ENCODE assay signal across 25 cellular contexts in genomic region chr4:26105372-26105771, GRCh38.
DNase-seq lines count a peak whose midpoint lies in the region; ATAC-seq and TF ChIP-seq lines count a peak whose summit lies in the region.
"Had no signal": no experiment of that assay in that cellular context is flagged by ENCODE, and none has a peak within 500 bp of the region (broad histone marks: within the 10 kb centered on the region; RNA-seq: fewer than 3 reads in every experiment).

No MANE protein-coding gene starts in this region.

- ATAC-seq in WTC11, result no peak
- ATAC-seq: stimulated activated memory B cell treated with anti-CD40 and anti-IgM and Interleukin-4, amounts not matched to agents 10 μg/mL and 1 μg/mL and 100 μg/mL, for 72 hours; T-helper 17 cell had no signal

- H3K9ac ChIP-seq in adipocyte (ENCODE audit: low read length), result peak overlapping the region; percentile 22

- intact Hi-C loops in esophagus squamous epithelium (cut with DNase I), result no loop called here
- intact Hi-C loops in transverse colon (cut with DNase I; ENCODE audit: low total_unique reads), result no loop called here

- DNase-seq in adipocyte (ENCODE audit: low read depth) (no peak), esophagus squamous epithelium (lab: John Stamatoyannopoulos, UW) (no peak), iris pigment epithelial cell (ENCODE audit: low read depth) (peak; percentile 31), transverse colon (no peak), NCI-H146 treated with DMSO at 0.1 percent for 48 hours (lab: John Stamatoyannopoulos, UW; ENCODE audit: unreplicated experiment) (no peak), WTC11 (ENCODE audit: low spot score) (no peak), T-helper 9 cell (no peak)
- DNase-seq: activated CD4-positive, alpha-beta memory T cell treated with anti-CD3 and anti-CD28 coated beads for 36 hours; activated naive CD4-positive, alpha-beta T cell treated with anti-CD3 and anti-CD28 coated beads for 36 hours; activated T-cell treated with anti-CD3 and anti-CD28 coated beads, Interleukin-2, amount 50 U/mL, for 1 hour; AML-193; Caco-2; cortex of kidney; head of caudate nucleus; immature natural killer cell; naive B cell; NCI-H1436 treated with DMSO at 0.1 percent for 48 hours; NCI-H748 treated with DMSO at 0.1 percent for 48 hours; OCI-M1; right lobe of liver; T-helper 17 cell; tibial artery; WERI-Rb-1 had no signal

- H3K4me3 Mint-ChIP-seq in WTC11, result no peak overlapping the region
- H3K4me3 Mint-ChIP-seq: activated CD4-positive, alpha-beta memory T cell treated with anti-CD3 and anti-CD28 coated beads for 36 hours; activated naive CD4-positive, alpha-beta T cell treated with anti-CD3 and anti-CD28 coated beads for 36 hours; immature natural killer cell; naive B cell; stimulated activated memory B cell treated with anti-CD40 and anti-IgM and Interleukin-4, amounts not matched to agents 10 μg/mL and 1 μg/mL and 100 μg/mL, for 72 hours; T-helper 17 cell had no signal

- POLR2A ChIA-PET in WTC11 (lab: Charles Lee), result no interaction called here

- H3K4me3 ChIP-seq in adipocyte (ENCODE audit: low read length), result peak overlapping the region; percentile 47
- no peak overlapping the region for H3K4me3 ChIP-seq in esophagus squamous epithelium
- no peak overlapping the region for H3K4me3 ChIP-seq in transverse colon
- H3K4me3 ChIP-seq: lung, right lobe of liver, tibial artery had no signal

- no peak for TF ChIP-seq EP300 in transverse colon (IDR thresholded peaks at IDR 0.05; ENCODE audit: low read depth)

- peak overlapping the region in 3 of 4 donors; percentile 46 to 72 (median 60) for H3K27ac ChIP-seq in esophagus squamous epithelium
- peak overlapping the region; percentile 32 to 71 (median 56) for H3K27ac ChIP-seq in transverse colon
- H3K27ac ChIP-seq: right lobe of liver, tibial artery, WERI-Rb-1 had no signal

- H3K4me1 Mint-ChIP-seq in WTC11, result no peaks in the 10 kb centered on the region
- H3K4me1 Mint-ChIP-seq: immature natural killer cell; naive B cell; stimulated activated memory B cell treated with anti-CD40 and anti-IgM and Interleukin-4, amounts not matched to agents 10 μg/mL and 1 μg/mL and 100 μg/mL, for 72 hours had no signal

- H3K27me3 ChIP-seq in adipocyte (replicated peaks; ENCODE audit: control insufficient read depth, insufficient read depth, low read length), result no peaks in the 10 kb centered on the region
- H3K27me3 ChIP-seq in esophagus squamous epithelium, result no peaks in the 10 kb centered on the region
- no peaks in the 10 kb centered on the region for H3K27me3 ChIP-seq in transverse colon
- H3K27me3 ChIP-seq: right lobe of liver had no signal

- H3K9me3 Mint-ChIP-seq in WTC11, result peaks cover 5% of the 10 kb centered on the region
- H3K9me3 Mint-ChIP-seq: activated CD4-positive, alpha-beta memory T cell treated with anti-CD3 and anti-CD28 coated beads for 36 hours; activated naive CD4-positive, alpha-beta T cell treated with anti-CD3 and anti-CD28 coated beads for 36 hours; stimulated activated memory B cell treated with anti-CD40 and anti-IgM and Interleukin-4, amounts not matched to agents 10 μg/mL and 1 μg/mL and 100 μg/mL, for 72 hours had no signal

- in situ Hi-C loops in transverse colon (cut with MboI; ENCODE audit: low pct_ligation_motif_present in 1 of 4, low pct_unique_long_range_greater_than_20kb in 1 of 4, low sequenced_read_pairs in 3 of 4), result no loop called here

- TF ChIP-seq CTCF in esophagus squamous epithelium (IDR thresholded peaks at IDR 0.05), result no peak
- no peak for TF ChIP-seq CTCF in transverse colon (IDR thresholded peaks at IDR 0.05)
- no peak for TF ChIP-seq CTCF in WTC11 (IDR thresholded peaks at IDR 0.05)

- H3K4me1 ChIP-seq in adipocyte (ENCODE audit: control insufficient read depth, insufficient read depth, low read length), result peaks cover 29% of the 10 kb centered on the region
- H3K4me1 ChIP-seq in esophagus squamous epithelium, result peaks cover 3 to 29% (median 13%) of the 10 kb centered on the region in 3 donors
- H3K4me1 ChIP-seq in transverse colon, result peaks cover 0 to 14% (median 3%) of the 10 kb centered on the region in 4 donors
- H3K4me1 ChIP-seq: Caco-2, right lobe of liver had no signal

- CTCF ChIA-PET in WTC11 (lab: Charles Lee), result no interaction called here

- H3K36me3 Mint-ChIP-seq in WTC11, result no peaks in the 10 kb centered on the region
- H3K36me3 Mint-ChIP-seq: activated CD4-positive, alpha-beta memory T cell treated with anti-CD3 and anti-CD28 coated beads for 36 hours; immature natural killer cell; naive B cell; stimulated activated memory B cell treated with anti-CD40 and anti-IgM and Interleukin-4, amounts not matched to agents 10 μg/mL and 1 μg/mL and 100 μg/mL, for 72 hours had no signal

- no peaks in the 10 kb centered on the region for H3K36me3 ChIP-seq in adipocyte (ENCODE audit: control insufficient read depth, insufficient read depth, low read length, severe bottlenecking)
- H3K36me3 ChIP-seq in esophagus squamous epithelium, result no peaks in the 10 kb centered on the region
- H3K36me3 ChIP-seq in transverse colon, result no peaks in the 10 kb centered on the region
- H3K36me3 ChIP-seq: right lobe of liver, tibial artery, WERI-Rb-1 had no signal

- no peaks in the 10 kb centered on the region for H3K27me3 Mint-ChIP-seq in WTC11 (ENCODE audit: low read depth)
- H3K27me3 Mint-ChIP-seq: activated CD4-positive, alpha-beta memory T cell treated with anti-CD3 and anti-CD28 coated beads for 36 hours; T-helper 17 cell had no signal

- peaks cover 13% of the 10 kb centered on the region for H3K9me3 ChIP-seq in adipocyte (ENCODE audit: control insufficient read depth, low read length)
- H3K9me3 ChIP-seq in esophagus squamous epithelium, result no peaks in the 10 kb centered on the region
- no peaks in the 10 kb centered on the region for H3K9me3 ChIP-seq in transverse colon
- H3K9me3 ChIP-seq: Caco-2, right lobe of liver, tibial artery had no signal

- WGBS in esophagus squamous epithelium, 2 donors, result 51 to 57% methylated on average over 2 of the region's 2 CpGs
- WGBS in transverse colon (ENCODE audit: low coverage in 1 of 2), 2 donors, result 83 to 100% methylated on average over 1 to 2 of the region's 2 CpGs

- no peak overlapping the region for H3K27ac Mint-ChIP-seq in WTC11
- H3K27ac Mint-ChIP-seq: activated CD4-positive, alpha-beta memory T cell treated with anti-CD3 and anti-CD28 coated beads for 36 hours; activated naive CD4-positive, alpha-beta T cell treated with anti-CD3 and anti-CD28 coated beads for 36 hours; immature natural killer cell; naive B cell; stimulated activated memory B cell treated with anti-CD40 and anti-IgM and Interleukin-4, amounts not matched to agents 10 μg/mL and 1 μg/mL and 100 μg/mL, for 72 hours; T-helper 17 cell had no signal

- TF ChIP-seq POLR2A in esophagus squamous epithelium (IDR thresholded peaks at IDR 0.05), result no peak
- no peak for TF ChIP-seq POLR2A in transverse colon (IDR thresholded peaks at IDR 0.05)

TF ChIP-seq in WTC11, 78 proteins besides CTCF, POLR2A, EP300 and RAD21:
- TF ChIP-seq SMAD3 (CRISPR knock-in tag; IDR thresholded peaks at IDR 0.05; ENCODE audit: borderline replicate concordance) (no peak), GABPB1 (CRISPR knock-in tag; IDR thresholded peaks at IDR 0.05) (no peak), NR1H2 (CRISPR knock-in tag; IDR thresholded peaks at IDR 0.05) (no peak)
